ENCODE assay signal across 8 cellular contexts in genomic region chr2:203503460-203503859, GRCh38. TPM values are rescaled to one million over a fixed set of nuclear protein-coding genes. Genes with fewer than 3 reads are reported as not detected.
DNase-seq lines count a peak whose midpoint lies in the region; ATAC-seq, FAIRE-seq and TF ChIP-seq lines count a peak whose summit lies in the region.
"Not testable (repeated sequence)": the region's sequence is repeated elsewhere in the genome, so short reads cannot be mapped to it uniquely, and the experiment has no call there.
"Had no signal": no experiment of that assay in that cellular context is flagged by ENCODE, and none has a peak within 500 bp of the region (broad histone marks: within the 10 kb centered on the region; RNA-seq: fewer than 3 reads in every experiment).

No MANE protein-coding gene starts in this region.

- not testable (repeated sequence) for H3K4me3 ChIP-seq in HepG2 (replicated peaks in 1 of 3; ENCODE audit: insufficient read depth in 1 of 3, low read depth in 2 of 3, low read length in 3 of 3); liver (ENCODE audit: low read depth in 1 of 3, low read length in 3 of 3); small intestine (ENCODE audit: low read depth in 1 of 2, low read length in 2 of 2)

- CTCF ChIA-PET in Calu3 (lab: Charles Lee); HepG2 (lab: Yijun Ruan, JAX; ENCODE audit: low intra/inter-chr PET ratio, low total read pairs): not testable (repeated sequence)

- not testable (repeated sequence) for ATAC-seq in HepG2

- H3K36me3 Mint-ChIP-seq in Calu3 (ENCODE audit: insufficient read depth, unreplicated experiment) (peaks cover 66% of the 10 kb centered on the region), endothelial cell (ENCODE audit: low read depth, unreplicated experiment) (peaks cover 15% of the 10 kb centered on the region)
- H3K36me3 Mint-ChIP-seq in glutamatergic neuron (ENCODE audit: unreplicated experiment): not testable (repeated sequence)

- POLR2A ChIA-PET in HepG2 (lab: Yijun Ruan, JAX): interaction anchor here (0.9 kb wide), 1 partner anchor 32 kb away, joined by 3 read pairs; the partner anchor contains the start of gene RAPH1

- TF ChIP-seq POLR2A in HepG2 (IDR thresholded peaks at IDR 0.05; ENCODE audit: insufficient read depth in 1 of 2, low read depth in 2 of 2, low read length in 2 of 2): not testable (repeated sequence)

- in situ Hi-C loops in HepG2 (cut with HindIII; ENCODE audit: extremely low pct_ligation_motif_present, low pct_unique_long_range_greater_than_20kb): not testable (repeated sequence)

- not testable (repeated sequence) for H3K9me3 Mint-ChIP-seq in Calu3 (ENCODE audit: low read depth, unreplicated experiment); endothelial cell (ENCODE audit: unreplicated experiment); glutamatergic neuron (ENCODE audit: unreplicated experiment)

- not testable (repeated sequence) for H3K4me2 ChIP-seq in HepG2 (ENCODE audit: low read depth, low read length)

- not testable (repeated sequence) for FAIRE-seq in HepG2 (lab: Jason Lieb, UNC); small intestine (lab: Jason Lieb, UNC)

- intact Hi-C loops in Calu3 (cut with micrococcal nuclease; ENCODE audit: unreplicated experiment); HepG2 (cut with micrococcal nuclease; ENCODE audit: unreplicated experiment): not testable (repeated sequence)

- not testable (repeated sequence) for H3K9ac ChIP-seq in HepG2 (ENCODE audit: insufficient read depth, low read depth, low read length); liver (ENCODE audit: low read depth in 1 of 2, low read length in 2 of 2)

- H3K4me3 Mint-ChIP-seq in Calu3 (ENCODE audit: low read depth, unreplicated experiment); glutamatergic neuron (ENCODE audit: unreplicated experiment): not testable (repeated sequence)
- peak overlapping the region; percentile 62 for H3K4me3 Mint-ChIP-seq in endothelial cell (ENCODE audit: unreplicated experiment)

- not testable (repeated sequence) for H2AFZ ChIP-seq in HepG2 (ENCODE audit: low read length)

- H3K36me3 ChIP-seq in HepG2 (replicated peaks in 1 of 2; ENCODE audit: control insufficient read depth in 1 of 2, insufficient read depth in 2 of 2, low read length in 2 of 2); liver (ENCODE audit: control insufficient read depth in 4 of 4, insufficient read depth in 3 of 4, low read depth in 1 of 4, low read length in 3 of 4); small intestine (ENCODE audit: control insufficient read depth in 2 of 2, insufficient read depth in 2 of 2, low read length in 2 of 2): not testable (repeated sequence)

- H3K4me1 ChIP-seq in HepG2 (ENCODE audit: insufficient read depth, low read length); small intestine (ENCODE audit: control insufficient read depth in 2 of 2, insufficient read depth in 1 of 2, low read depth in 1 of 2, low read length in 1 of 2): not testable (repeated sequence)
- H3K4me1 ChIP-seq in liver (ENCODE audit: control insufficient read depth in 4 of 4, insufficient read depth in 4 of 4, low read length in 3 of 4): peaks cover 11 to 32% (median 19%) of the 10 kb centered on the region in 4 donors

- not testable (repeated sequence) for H3K27me3 Mint-ChIP-seq in Calu3 (ENCODE audit: unreplicated experiment); endothelial cell (ENCODE audit: unreplicated experiment); glutamatergic neuron (ENCODE audit: unreplicated experiment)

- not testable (repeated sequence) for H3K27me3 ChIP-seq in HepG2 (ENCODE audit: control insufficient read depth in 1 of 2, insufficient read depth in 2 of 2, low read length in 2 of 2); liver (ENCODE audit: control insufficient read depth in 4 of 4, insufficient read depth in 4 of 4, low read length in 3 of 4); small intestine (ENCODE audit: control insufficient read depth in 2 of 2, insufficient read depth in 2 of 2, low read length in 2 of 2)

- not testable (repeated sequence) for H3K9me3 ChIP-seq in HepG2 (ENCODE audit: low read length); liver (ENCODE audit: control insufficient read depth in 4 of 4, low read length in 3 of 4); small intestine (ENCODE audit: control insufficient read depth, low read depth)

- BruUV-seq in Calu3 (replicated peaks; lab: Mats Ljungman, UMichigan); HepG2 (replicated peaks; lab: Mats Ljungman, UMichigan): not testable (repeated sequence)

- not testable (repeated sequence) for H4K20me1 ChIP-seq in HepG2 (ENCODE audit: insufficient read depth, low read length)

- peaks cover 31% of the 10 kb centered on the region for H3K4me1 Mint-ChIP-seq in Calu3 (ENCODE audit: low read depth, unreplicated experiment)
- H3K4me1 Mint-ChIP-seq in endothelial cell (ENCODE audit: unreplicated experiment): peaks cover 24% of the 10 kb centered on the region
- not testable (repeated sequence) for H3K4me1 Mint-ChIP-seq in glutamatergic neuron (ENCODE audit: low read depth, unreplicated experiment)

- TF ChIP-seq RAD21 in HepG2 (CRISPR knock-in tag; IDR thresholded peaks at IDR 0.05): not testable (repeated sequence)
- peak in 1 of 2 donors; percentile 6 for TF ChIP-seq RAD21 in liver (IDR thresholded peaks at IDR 0.05)

- H3K27ac ChIP-seq in HepG2 (ENCODE audit: extremely low read length, insufficient read depth, low read length); small intestine (ENCODE audit: low read depth in 1 of 2, low read length in 1 of 2): not testable (repeated sequence)
- H3K27ac ChIP-seq in liver (ENCODE audit: low read depth in 1 of 2, low read length in 2 of 2): peak overlapping the region in 1 of 2 donors; percentile 3

- peak overlapping the region; percentile 36 for H3K27ac Mint-ChIP-seq in Calu3 (ENCODE audit: unreplicated experiment)
- not testable (repeated sequence) for H3K27ac Mint-ChIP-seq in endothelial cell (ENCODE audit: unreplicated experiment)
- H3K27ac Mint-ChIP-seq in glutamatergic neuron (ENCODE audit: unreplicated experiment): peak overlapping the region; percentile 36

- DNase-seq in Calu3; endothelial cell (ENCODE audit: low spot score); glutamatergic neuron; HepG2 (ENCODE audit: low spot score): not testable (repeated sequence)
- DNase-seq in small intestine: peak; percentile 66

- peaks cover 12% of the 10 kb centered on the region for H3K79me2 ChIP-seq in HepG2 (ENCODE audit: insufficient read depth, low read length)

- TF ChIP-seq EP300 in HepG2 (IDR thresholded peaks at IDR 0.05; ENCODE audit: low read depth in 2 of 2, low read length in 2 of 2); HepG2 (CRISPR knock-in tag; IDR thresholded peaks at IDR 0.05; ENCODE audit: borderline replicate concordance): not testable (repeated sequence)

- not testable (repeated sequence) for TF ChIP-seq CTCF in Calu3 (IDR thresholded peaks at IDR 0.05; ENCODE audit: unreplicated experiment); endothelial cell (IDR thresholded peaks at IDR 0.05; ENCODE audit: unreplicated experiment); glutamatergic neuron (IDR thresholded peaks at IDR 0.05; ENCODE audit: partially characterized antibody, unreplicated experiment); HepG2 (CRISPR knock-in tag; IDR thresholded peaks at IDR 0.05); liver (IDR thresholded peaks at IDR 0.05; ENCODE audit: low read depth, low read length, missing input control)

- 100% methylated on average over 1 of the region's 1 CpG for WGBS in HepG2 (ENCODE audit: low lambda C conversion rate)
- WGBS in liver: 50% methylated on average over 1 of the region's 1 CpG
- 12 to 73% (median 31%) methylated on average over 1 of the region's 1 CpG for WGBS in small intestine, 3 donors

TF ChIP-seq in HepG2, 621 proteins besides CTCF, POLR2A, EP300 and RAD21 (continues in another document):
- peak; percentile 49 for TF ChIP-seq HNF4A (CRISPR knock-in tag; IDR thresholded peaks at IDR 0.05)

TF ChIP-seq in liver, 16 proteins besides CTCF, POLR2A, EP300 and RAD21 (continues in another document):
- TF ChIP-seq HNF4A (conservative IDR thresholded peaks at IDR 0.05) (peak; percentile 87 to 91), JUND (IDR thresholded peaks at IDR 0.05) (peak in 1 of 2 donors; percentile 40), RXRA (IDR thresholded peaks at IDR 0.05) (peak; percentile 4 to 43)

RNA-seq across cellular contexts. Expression of gene RAPH1, which starts 31.6 kb away (rescaled TPM):
- 126 and 141 TPM in 2 replicates for total RNA-seq in Calu3 (2022)
- total RNA-seq in endothelial cell (ENCODE audit: unreplicated experiment): 74.1 TPM
- total RNA-seq in glutamatergic neuron (ENCODE audit: unreplicated experiment): 56.9 TPM
- 6.7 and 17.9 TPM in 2 replicates for total RNA-seq in HepG2 (2016; rRNA removed; fragmentation: Illumina TruSeq; extraction: Trizol)
- total RNA-seq in HepG2 (2016; cell fraction: cytosol; rRNA removed; fragmentation: Illumina TruSeq; extraction: Trizol; ENCODE audit: low read depth): 9.6 and 10.3 TPM in 2 replicates
- total RNA-seq in HepG2 (2016; cell fraction: insoluble cytoplasmic fraction; rRNA removed; fragmentation: Illumina TruSeq; extraction: Trizol): 6.1 and 18.5 TPM in 2 replicates
- 11.9 and 16.6 TPM in 2 replicates for total RNA-seq in HepG2 (2016; cell fraction: membrane; rRNA removed; fragmentation: Illumina TruSeq; extraction: Trizol)
- 14.0 and 19.2 TPM in 2 replicates for total RNA-seq in HepG2 (2016; cell fraction: nucleus; rRNA removed; fragmentation: Illumina TruSeq; extraction: Trizol)
- 5.3 TPM in 2 replicates for polyA plus RNA-seq in HepG2 (2011; rRNA removed)
- 2.0 and 2.9 TPM in 2 replicates for polyA plus RNA-seq in HepG2 (2011; cell fraction: cytosol; rRNA removed)
- polyA plus RNA-seq in HepG2 (2011; cell fraction: nucleus; rRNA removed): 4.2 and 5.9 TPM in 2 replicates
- polyA plus RNA-seq in HepG2 (2012): 6.5 and 7.6 TPM in 2 replicates
- 1.4 and 2.7 TPM in 2 replicates for polyA plus RNA-seq in HepG2 (2016; cell fraction: cytosol; fragmentation: Illumina TruSeq; extraction: Trizol; ENCODE audit: low read depth)
- 6.2 and 8.1 TPM in 2 replicates for polyA plus RNA-seq in HepG2 (2016; cell fraction: insoluble cytoplasmic fraction; fragmentation: Illumina TruSeq; extraction: Trizol; ENCODE audit: low read depth)
- polyA plus RNA-seq in HepG2 (2016; cell fraction: membrane; fragmentation: Illumina TruSeq; extraction: Trizol; ENCODE audit: low read depth): 2.3 and 2.5 TPM in 2 replicates
- polyA plus RNA-seq in HepG2 (2016; cell fraction: nucleus; fragmentation: Illumina TruSeq; extraction: Trizol; ENCODE audit: insufficient read depth, low read depth): 12.1 and 13.7 TPM in 2 replicates
- 9.4 and 9.7 TPM in 2 replicates for polyA minus RNA-seq in HepG2 (2011; rRNA and poly(A)+ RNA removed; ENCODE audit: low replicate concordance)
- 9.3 and 11.0 TPM in 2 replicates for polyA minus RNA-seq in HepG2 (2011; cell fraction: cytosol; rRNA and poly(A)+ RNA removed)
- polyA minus RNA-seq in HepG2 (2011; cell fraction: nucleus; rRNA and poly(A)+ RNA removed): 13.0 and 19.0 TPM in 2 replicates
- total RNA-seq in liver: 10 to 100 TPM; 22.6 to 83.1 TPM
- 10 to 100 TPM in 1 of 2 donors, 1 to 10 TPM in 1; 7.0 to 16.2 TPM for polyA plus RNA-seq in liver
- 1 to 10 TPM; 6.2 to 6.9 (median 6.8) TPM for polyA plus RNA-seq in small intestine
- total RNA-seq: B cell had no signal
- polyA plus RNA-seq: CD8-positive, alpha-beta memory T cell had no signal
